ENCODE assay signal across 18 cellular contexts in genomic region chr4:68476191-68476590, GRCh38. TPM values are rescaled to one million over a fixed set of nuclear protein-coding genes. Genes with fewer than 3 reads are reported as not detected.
DNase-seq lines count a peak whose midpoint lies in the region; ATAC-seq, FAIRE-seq and TF ChIP-seq lines count a peak whose summit lies in the region.
"Had no signal": no experiment of that assay in that cellular context is flagged by ENCODE, and none has a peak within 500 bp of the region (broad histone marks: within the 10 kb centered on the region; RNA-seq: fewer than 3 reads in every experiment).

No MANE protein-coding gene starts in this region.

- TF ChIP-seq CTCF in SK-N-SH (IDR thresholded peaks at IDR 0.05) (no peak), astrocyte (IDR thresholded peaks at IDR 0.05; ENCODE audit: insufficient read depth, low read depth, low read length) (no peak), foreskin fibroblast (IDR thresholded peaks at IDR 0.05; ENCODE audit: low read depth, low read length) (no peak), Peyer's patch (IDR thresholded peaks at IDR 0.05) (no peak)

- POLR2A ChIA-PET in SK-N-SH (lab: Yijun Ruan, JAX): no interaction called here

- no peak for TF ChIP-seq RAD21 in SK-N-SH (IDR thresholded peaks at IDR 0.05; ENCODE audit: low read length)

- no peaks in the 10 kb centered on the region for H3K9me2 ChIP-seq in SK-N-SH

- CTCF ChIA-PET in SK-N-SH (lab: Yijun Ruan, JAX): no interaction called here

- no peaks in the 10 kb centered on the region for H4K20me1 ChIP-seq in SK-N-SH (ENCODE audit: insufficient read depth)
- no peaks in the 10 kb centered on the region for H4K20me1 ChIP-seq in astrocyte (ENCODE audit: insufficient read depth, low read length)
- H4K20me1 ChIP-seq: BLaER1 treated with 17β-estradiol and CSF1 and Interleukin-3, amounts not matched to agents 10 nM and 100 nM had no signal

- DNase-seq in SK-N-SH (peak; percentile 0), astrocyte (ENCODE audit: low read depth) (peak; percentile 35), foreskin fibroblast (peak; percentile 29 to 79), Peyer's patch (no peak), SK-N-DZ (ENCODE audit: low spot score) (no peak), left colon (no peak)
- DNase-seq: NCI-H1417, NCI-H187 treated with DMSO at 0.1 percent for 48 hours, NCI-H446, NCI-H69, SJCRH30 had no signal

- H3F3A ChIP-seq in SK-N-SH (replicated peaks; ENCODE audit: insufficient read depth): no peaks in the 10 kb centered on the region

- H3K27me3 Mint-ChIP-seq in astrocyte (ENCODE audit: low read depth, unreplicated experiment): no peaks in the 10 kb centered on the region

- H2AFZ ChIP-seq in SK-N-SH (ENCODE audit: low read depth): no peak overlapping the region
- no peak overlapping the region for H2AFZ ChIP-seq in astrocyte (ENCODE audit: low read depth, low read length)

- H3K4me3 ChIP-seq in SK-N-SH (ENCODE audit: low read depth in 2 of 2, low read length in 1 of 2) (no peak overlapping the region), astrocyte (ENCODE audit: insufficient read depth, low read depth, low read length) (no peak overlapping the region), foreskin fibroblast (ENCODE audit: low read depth in 1 of 2, low read length in 2 of 2) (no peak overlapping the region), Peyer's patch (no peak overlapping the region)
- H3K4me3 ChIP-seq: BLaER1 treated with 17β-estradiol and CSF1 and Interleukin-3, amounts not matched to agents 10 nM and 100 nM; K562; SJCRH30 had no signal

- H3K27me3 ChIP-seq in SK-N-SH (ENCODE audit: insufficient read depth) (no peaks in the 10 kb centered on the region), astrocyte (ENCODE audit: insufficient read depth, low read length) (no peaks in the 10 kb centered on the region), Peyer's patch (no peaks in the 10 kb centered on the region)
- H3K27me3 ChIP-seq: BLaER1 treated with 17β-estradiol and CSF1 and Interleukin-3, amounts not matched to agents 10 nM and 100 nM; SJCRH30 had no signal

- intact Hi-C loops in left colon (cut with DNase I, micrococcal nuclease): no loop called here

- no peak overlapping the region for H3K27ac Mint-ChIP-seq in astrocyte (ENCODE audit: unreplicated experiment)

- WGBS in SK-N-SH (ENCODE audit: low lambda C conversion rate): 5% methylated on average over 5 of the region's 5 CpGs

- FAIRE-seq in astrocyte (lab: Jason Lieb, UNC): no peak
- FAIRE-seq: K562 had no signal

- H3K4me1 Mint-ChIP-seq in astrocyte (ENCODE audit: low read depth, unreplicated experiment): no peaks in the 10 kb centered on the region

- H3K36me3 Mint-ChIP-seq in astrocyte (ENCODE audit: low read depth, unreplicated experiment): no peaks in the 10 kb centered on the region

- H3K4me3 Mint-ChIP-seq in astrocyte (ENCODE audit: unreplicated experiment): no peak overlapping the region

- H3K4me2 ChIP-seq in SK-N-SH (no peak overlapping the region), astrocyte (ENCODE audit: low read length) (no peak overlapping the region)
- H3K4me2 ChIP-seq: BLaER1 treated with 17β-estradiol and CSF1 and Interleukin-3, amounts not matched to agents 10 nM and 100 nM had no signal

- TF ChIP-seq EP300 in SK-N-SH (IDR thresholded peaks at IDR 0.05; ENCODE audit: borderline replicate concordance in 1 of 2, low read depth in 1 of 2, low read length in 1 of 2): no peak

- H3K27ac ChIP-seq in SK-N-SH (ENCODE audit: low read depth in 2 of 2, low read length in 1 of 2): no peak overlapping the region
- no peak overlapping the region for H3K27ac ChIP-seq in astrocyte (ENCODE audit: low read depth, low read length)
- no peak overlapping the region for H3K27ac ChIP-seq in Peyer's patch
- H3K27ac ChIP-seq: 22Rv1; BLaER1 treated with 17β-estradiol and CSF1 and Interleukin-3, amounts not matched to agents 10 nM and 100 nM; SJCRH30 had no signal

- ATAC-seq in SK-N-SH treated with all-trans-retinoic acid at 6 μM for 48 hours (no peak), left colon (no peak), GM18909 (IDR thresholded peaks at IDR 0.05; ENCODE audit: poor library complexity, unreplicated experiment) (no peak)
- ATAC-seq: HCT116, K562 had no signal

- no peaks in the 10 kb centered on the region for H3K9me3 Mint-ChIP-seq in astrocyte (ENCODE audit: unreplicated experiment)

- H3K9ac ChIP-seq in SK-N-SH: no peak overlapping the region
- no peak overlapping the region for H3K9ac ChIP-seq in astrocyte (ENCODE audit: low read length)
- H3K9ac ChIP-seq: BLaER1 treated with 17β-estradiol and CSF1 and Interleukin-3, amounts not matched to agents 10 nM and 100 nM had no signal

- no peaks in the 10 kb centered on the region for H3K79me2 ChIP-seq in SK-N-SH (ENCODE audit: insufficient read depth)
- H3K79me2 ChIP-seq in astrocyte (ENCODE audit: insufficient read depth, low read length): no peaks in the 10 kb centered on the region

- no peaks in the 10 kb centered on the region for H3K36me3 ChIP-seq in SK-N-SH (replicated peaks in 1 of 2; ENCODE audit: control insufficient read depth in 1 of 2, insufficient read depth in 2 of 2, low read length in 1 of 2)
- H3K36me3 ChIP-seq in astrocyte (ENCODE audit: insufficient read depth, low read length): no peaks in the 10 kb centered on the region
- no peaks in the 10 kb centered on the region for H3K36me3 ChIP-seq in Peyer's patch
- H3K36me3 ChIP-seq: BLaER1 treated with 17β-estradiol and CSF1 and Interleukin-3, amounts not matched to agents 10 nM and 100 nM; SJCRH30 had no signal

- TF ChIP-seq POLR2A in Peyer's patch (IDR thresholded peaks at IDR 0.05): no peak

- no peaks in the 10 kb centered on the region for H3K9me3 ChIP-seq in SK-N-SH
- H3K9me3 ChIP-seq in astrocyte (ENCODE audit: insufficient read depth, low read depth, low read length): no peaks in the 10 kb centered on the region
- H3K9me3 ChIP-seq in Peyer's patch: no peaks in the 10 kb centered on the region
- H3K9me3 ChIP-seq: BLaER1 treated with 17β-estradiol and CSF1 and Interleukin-3, amounts not matched to agents 10 nM and 100 nM; SJCRH30 had no signal

- no peaks in the 10 kb centered on the region for H3K4me1 ChIP-seq in SK-N-SH (ENCODE audit: control insufficient read depth in 1 of 2, insufficient read depth in 2 of 2, low read depth in 1 of 2, low read length in 1 of 2)
- H3K4me1 ChIP-seq in astrocyte (ENCODE audit: insufficient read depth, low read length): no peaks in the 10 kb centered on the region
- H3K4me1 ChIP-seq in Peyer's patch: no peaks in the 10 kb centered on the region
- H3K4me1 ChIP-seq: BLaER1 treated with 17β-estradiol and CSF1 and Interleukin-3, amounts not matched to agents 10 nM and 100 nM; SJCRH30 had no signal

TF ChIP-seq in SK-N-SH, 30 proteins besides CTCF, POLR2A, EP300 and RAD21:
- TF ChIP-seq MEF2A (IDR thresholded peaks at IDR 0.05; ENCODE audit: borderline replicate concordance, low read depth) (no peak), TCF12 (IDR thresholded peaks at IDR 0.05) (0 out of 2 replicates have a peak, but pooled peaks have one; percentile 9)

TF ChIP-seq in SK-N-SH treated with all-trans-retinoic acid at 6 μM for 48 hours, 23 proteins besides CTCF, POLR2A, EP300 and RAD21:
- TF ChIP-seq ISL1 (CRISPR knock-in tag; IDR thresholded peaks at IDR 0.05) (no peak), ZNF565 (CRISPR knock-in tag; conservative IDR thresholded peaks at IDR 0.05; ENCODE audit: low read depth) (no peak), ESRRG (CRISPR knock-in tag; IDR thresholded peaks at IDR 0.05) (no peak), PATZ1 (CRISPR knock-in tag; IDR thresholded peaks at IDR 0.05; ENCODE audit: borderline replicate concordance) (no peak), ARNTL (CRISPR knock-in tag; IDR thresholded peaks at IDR 0.05; ENCODE audit: borderline replicate concordance, low read depth) (no peak), CSRNP3 (CRISPR knock-in tag; IDR thresholded peaks at IDR 0.05) (no peak), CSDC2 (CRISPR knock-in tag; IDR thresholded peaks at IDR 0.05) (no peak), TOX (CRISPR knock-in tag; IDR thresholded peaks at IDR 0.05; ENCODE audit: borderline replicate concordance) (no peak), GLIS3 (CRISPR knock-in tag; IDR thresholded peaks at IDR 0.05) (no peak), ZC3H10 (CRISPR knock-in tag; IDR thresholded peaks at IDR 0.05) (no peak), PPARA (CRISPR knock-in tag; IDR thresholded peaks at IDR 0.05; ENCODE audit: borderline replicate concordance) (no peak)

RNA-seq across cellular contexts. Expression of gene TMPRSS11E, which starts 28.9 kb away (rescaled TPM):
- polyA plus RNA-seq in SK-N-SH (2012; rRNA removed): not detected in 2 replicates
- not detected in 2 replicates for polyA plus RNA-seq in SK-N-SH (2012; cell fraction: cytosol; rRNA removed)
- polyA plus RNA-seq in SK-N-SH (2012; cell fraction: nucleus; rRNA removed): not detected in 2 replicates
- total RNA-seq in astrocyte: 0.41 TPM in 1 of 2 replicates, not detected in the other
- not detected for total RNA-seq in Peyer's patch
- not detected in 2 replicates for polyA plus RNA-seq in SK-N-DZ (2014; cell fraction: cytosol; rRNA removed)
- not detected in 2 replicates for polyA plus RNA-seq in SK-N-DZ (2014; cell fraction: nucleus; rRNA removed)
- total RNA-seq in left colon: not detected
- total RNA-seq: K562, SJCRH30 had no signal
- polyA plus RNA-seq: AG04450, K562 had no signal

Comparison
In these comparisons a context has a peak if more than half of its experiments do, and no peak if none do; other contexts are left out.
1. DNase-seq: peak in SK-N-SH (single experiment), astrocyte (single experiment) and foreskin fibroblast (2 of 2); none in Peyer's patch (0 of 3), SK-N-DZ (single experiment) and left colon (0 of 2).